ENCODE assay signal across 13 cellular contexts in the genomic region with DNA sequence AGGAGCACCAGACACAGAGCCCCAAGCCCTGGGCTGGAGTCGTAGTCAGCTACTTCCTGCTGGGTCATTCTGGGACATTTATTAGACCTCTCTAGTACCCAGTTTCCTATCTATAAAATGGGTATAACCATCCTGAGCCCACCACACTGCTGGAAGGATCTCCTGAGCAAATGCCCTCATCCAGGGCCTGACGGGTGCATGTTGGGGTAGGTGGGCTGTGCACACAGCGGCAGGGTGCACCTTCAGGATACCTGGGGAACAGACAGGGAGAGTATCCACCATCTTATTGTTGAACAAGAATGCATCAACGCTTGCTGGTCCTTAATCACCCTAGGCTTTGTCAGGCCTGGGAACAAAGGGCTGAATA.
DNase-seq lines count a peak whose midpoint lies in the region; FAIRE-seq and TF ChIP-seq lines count a peak whose summit lies in the region.
"Had no signal": no experiment of that assay in that cellular context is flagged by ENCODE, and none has a peak within 500 bp of the region (broad histone marks: within the 10 kb centered on the region; RNA-seq: fewer than 3 reads in every experiment).

No MANE protein-coding gene starts in this region.

- peak overlapping the region; percentile 42 for H3K4me3 Mint-ChIP-seq in activated T-cell treated with anti-CD3 and anti-CD28 coated beads, Interleukin-2, amount 50 U/mL, for 24 hours
- H3K4me3 Mint-ChIP-seq in immature natural killer cell = peak overlapping the region; percentile 79 to 88 (median 80)

- H2AFZ ChIP-seq in SU-DHL-6 (ENCODE audit: low read depth, low read length, severe bottlenecking) = no peak overlapping the region

- H3K9ac ChIP-seq in SU-DHL-6 (ENCODE audit: low read length) (peak overlapping the region; percentile 70), subcutaneous abdominal adipose tissue (ENCODE audit: low read length in 5 of 5) (no peak overlapping the region)

- H3K4me2 ChIP-seq in SU-DHL-6 (ENCODE audit: low read depth, low read length, poor library complexity, severe bottlenecking) = peak overlapping the region; percentile 68

- no peak for FAIRE-seq in GM12891 (lab: Jason Lieb, UNC)

- H3K79me2 ChIP-seq in SU-DHL-6 (ENCODE audit: insufficient read depth, low read length) = no peaks in the 10 kb centered on the region

- H4K20me1 ChIP-seq in SU-DHL-6 (ENCODE audit: low read depth, low read length) = no peaks in the 10 kb centered on the region

- H3K4me3 ChIP-seq in SU-DHL-6 (ENCODE audit: insufficient read depth, low read length, poor library complexity, severe bottlenecking) = peak overlapping the region; percentile 5
- H3K4me3 ChIP-seq in subcutaneous abdominal adipose tissue (ENCODE audit: low read depth in 1 of 5, low read length in 5 of 5) = peak overlapping the region in 1 of 5 donors; percentile 9
- H3K4me3 ChIP-seq: skin epidermis had no signal

- H3F3A ChIP-seq in SU-DHL-6 (ENCODE audit: insufficient read depth) = peaks cover 26% of the 10 kb centered on the region

- no peaks in the 10 kb centered on the region for H3K27me3 Mint-ChIP-seq in activated T-cell treated with anti-CD3 and anti-CD28 coated beads, Interleukin-2, amount 50 U/mL, for 24 hours
- peaks cover 0 to 6% (median 5%) of the 10 kb centered on the region in 3 donors for H3K27me3 Mint-ChIP-seq in immature natural killer cell (ENCODE audit: low read depth in 3 of 3)

- no peaks in the 10 kb centered on the region for H3K9me3 Mint-ChIP-seq in activated T-cell treated with anti-CD3 and anti-CD28 coated beads, Interleukin-2, amount 50 U/mL, for 24 hours
- no peaks in the 10 kb centered on the region for H3K9me3 Mint-ChIP-seq in immature natural killer cell

- peaks cover 52% of the 10 kb centered on the region for H3K4me1 Mint-ChIP-seq in activated T-cell treated with anti-CD3 and anti-CD28 coated beads, Interleukin-2, amount 50 U/mL, for 24 hours (ENCODE audit: low read depth)
- peaks cover 43 to 51% of the 10 kb centered on the region in 2 donors for H3K4me1 Mint-ChIP-seq in immature natural killer cell

- no peaks in the 10 kb centered on the region for H3K36me3 Mint-ChIP-seq in activated T-cell treated with anti-CD3 and anti-CD28 coated beads, Interleukin-2, amount 50 U/mL, for 24 hours (ENCODE audit: low read depth)
- no peaks in the 10 kb centered on the region for H3K36me3 Mint-ChIP-seq in immature natural killer cell

- H3K36me3 ChIP-seq in SU-DHL-6 (ENCODE audit: low read length) (no peaks in the 10 kb centered on the region), subcutaneous abdominal adipose tissue (ENCODE audit: control insufficient read depth in 5 of 5, insufficient read depth in 5 of 5, low read length in 5 of 5) (no peaks in the 10 kb centered on the region)

- no peak for TF ChIP-seq POLR2A in GM12891 (IDR thresholded peaks at IDR 0.05; ENCODE audit: low read depth, low read length)

- no peaks in the 10 kb centered on the region for H3K9me2 ChIP-seq in SU-DHL-6 (replicated peaks; ENCODE audit: insufficient read depth, low read length)

- peak overlapping the region; percentile 97 for H3K27ac ChIP-seq in SU-DHL-6 (ENCODE audit: low read depth, low read length)
- H3K27ac ChIP-seq in subcutaneous abdominal adipose tissue (ENCODE audit: low read depth, low read length) = peak overlapping the region; percentile 25

- peak overlapping the region; percentile 88 for H3K27ac Mint-ChIP-seq in activated T-cell treated with anti-CD3 and anti-CD28 coated beads, Interleukin-2, amount 50 U/mL, for 24 hours
- peak overlapping the region; percentile 85 to 95 (median 92) for H3K27ac Mint-ChIP-seq in immature natural killer cell

- H3K27me3 ChIP-seq in SU-DHL-6 (ENCODE audit: low read length) (no peaks in the 10 kb centered on the region), subcutaneous abdominal adipose tissue (ENCODE audit: control insufficient read depth in 5 of 5, insufficient read depth in 4 of 5, low read length in 5 of 5) (no peaks in the 10 kb centered on the region)

- H3K9me3 ChIP-seq in SU-DHL-6 (ENCODE audit: insufficient read depth, low read length) = no peaks in the 10 kb centered on the region
- H3K9me3 ChIP-seq in subcutaneous abdominal adipose tissue (ENCODE audit: control insufficient read depth in 5 of 5, low read length in 5 of 5) = peaks cover 0 to 6% (median 0%) of the 10 kb centered on the region in 5 donors

- no peak for DNase-seq in activated T-cell treated with anti-CD3 and anti-CD28 coated beads, Interleukin-2, amount 50 U/mL, for 24 hours
- DNase-seq in activated T-cell treated with anti-CD3 and anti-CD28 coated beads, Interleukin-2, amount 50 U/mL, for 1 hour = no peak
- DNase-seq in immature natural killer cell (no peak), NOMO-1 treated with dmso at 0.1 percent for 144 hours (lab: John Stamatoyannopoulos, UW; ENCODE audit: unreplicated experiment) (no peak), GM12891 (ENCODE audit: insufficient read length, low spot score) (no peak), RPMI8226 (no peak)
- DNase-seq: ACHN, foreskin fibroblast, NCI-H1092 treated with DMSO at 0.1 percent for 48 hours, NCI-H774 had no signal

- H3K4me1 ChIP-seq in subcutaneous abdominal adipose tissue (ENCODE audit: control insufficient read depth in 5 of 5, insufficient read depth in 5 of 5, low read length in 5 of 5) = peaks cover 14 to 79% (median 63%) of the 10 kb centered on the region in 5 donors

- TF ChIP-seq CTCF in SU-DHL-6 (IDR thresholded peaks at IDR 0.05; ENCODE audit: insufficient read depth, low read length, poor library complexity, severe bottlenecking) = no peak

TF ChIP-seq in GM12891, 5 proteins besides CTCF, POLR2A, EP300 and RAD21:
- TF ChIP-seq POU2F2 (IDR thresholded peaks at IDR 0.05; ENCODE audit: low read depth, low read length) = no peak
- TF ChIP-seq PAX5 (IDR thresholded peaks at IDR 0.05; ENCODE audit: insufficient read depth, low read length, severe bottlenecking) = no peak
- no peak for TF ChIP-seq TAF1 (IDR thresholded peaks at IDR 0.05; ENCODE audit: low read depth, low read length)
- no peak for TF ChIP-seq POLR2AphosphoS5 (IDR thresholded peaks at IDR 0.05; ENCODE audit: low read depth, low read length)
- no peak for TF ChIP-seq SPI1 (IDR thresholded peaks at IDR 0.05; ENCODE audit: low read depth, low read length)
